In the genomic region with DNA sequence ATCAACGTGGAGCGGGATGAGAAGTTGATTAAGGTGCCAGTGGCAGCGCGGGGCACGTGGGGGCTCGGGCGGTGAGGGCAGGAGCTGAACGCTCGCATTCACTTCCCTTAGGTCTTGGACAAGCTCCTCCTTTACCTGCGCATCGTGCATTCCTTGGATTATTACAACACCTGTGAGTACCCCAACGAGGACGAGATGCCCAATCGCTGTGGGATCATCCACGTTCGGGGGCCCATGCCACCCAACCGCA, we compare ENCODE assay signal across 17 cellular contexts. TPM values are rescaled to one million over a fixed set of nuclear protein-coding genes. Genes with fewer than 3 reads are reported as not detected.
DNase-seq lines count a peak whose midpoint lies in the region; ATAC-seq, FAIRE-seq and TF ChIP-seq lines count a peak whose summit lies in the region.
"Had no signal": no experiment of that assay in that cellular context is flagged by ENCODE, and none has a peak within 500 bp of the region (broad histone marks: within the 10 kb centered on the region; RNA-seq: fewer than 3 reads in every experiment).

No MANE protein-coding gene starts in this region.

- no peaks in the 10 kb centered on the region for H3K9me3 Mint-ChIP-seq in T-helper 1 cell treated with Interleukin-12 subunit alpha and Interleukin-12 subunit beta and Interleukin-4 antibody, amounts not matched to agents 30 μg/mL and 1 μg/mL, for 36 hours
- no peaks in the 10 kb centered on the region for H3K9me3 Mint-ChIP-seq in astrocyte (ENCODE audit: unreplicated experiment)

- peak overlapping the region; percentile 63; the same call in 1 of the 2 replicates for H3K9ac ChIP-seq in Karpas-422 (ENCODE audit: low read length)
- no peak overlapping the region for H3K9ac ChIP-seq in astrocyte (ENCODE audit: low read length)

- H3K27me3 ChIP-seq in Karpas-422 (ENCODE audit: low read length), result no peaks in the 10 kb centered on the region
- no peaks in the 10 kb centered on the region for H3K27me3 ChIP-seq in astrocyte (ENCODE audit: insufficient read depth, low read length)
- peaks cover 21% of the 10 kb centered on the region for H3K27me3 ChIP-seq in neutrophil
- no peaks in the 10 kb centered on the region for H3K27me3 ChIP-seq in pancreas

- H3K4me3 ChIP-seq in Karpas-422 (ENCODE audit: low read length), result peak overlapping the region; percentile 47; the same call in 1 of the 2 replicates
- no peak overlapping the region for H3K4me3 ChIP-seq in astrocyte (ENCODE audit: insufficient read depth, low read depth, low read length)
- peak overlapping the region; percentile 57 to 98 for H3K4me3 ChIP-seq in neutrophil (ENCODE audit: low read depth in 1 of 2, low read length in 1 of 2)
- no peak overlapping the region for H3K4me3 ChIP-seq in pancreas
- H3K4me3 ChIP-seq: right atrium auricular region, thoracic aorta had no signal

- H3K9me3 ChIP-seq in Karpas-422 (ENCODE audit: low read length) (no peaks in the 10 kb centered on the region), astrocyte (ENCODE audit: insufficient read depth, low read depth, low read length) (no peaks in the 10 kb centered on the region), neutrophil (no peaks in the 10 kb centered on the region), pancreas (no peaks in the 10 kb centered on the region)
- H3K9me3 ChIP-seq: right atrium auricular region, thoracic aorta had no signal

- peaks cover 54% of the 10 kb centered on the region for H3K36me3 Mint-ChIP-seq in T-helper 1 cell treated with Interleukin-12 subunit alpha and Interleukin-12 subunit beta and Interleukin-4 antibody, amounts not matched to agents 30 μg/mL and 1 μg/mL, for 36 hours (ENCODE audit: low read depth)
- H3K36me3 Mint-ChIP-seq in astrocyte (ENCODE audit: low read depth, unreplicated experiment), result peaks cover 28% of the 10 kb centered on the region

- intact Hi-C loops in pancreas (cut with DNase I), result no loop called here

- H3K9me2 ChIP-seq in Karpas-422 (replicated peaks; ENCODE audit: insufficient read depth, low read length), result no peaks in the 10 kb centered on the region

- peaks cover 16% of the 10 kb centered on the region for H3K79me2 ChIP-seq in Karpas-422 (ENCODE audit: low read length)
- peaks cover 64% of the 10 kb centered on the region for H3K79me2 ChIP-seq in astrocyte (ENCODE audit: insufficient read depth, low read length)

- H3K4me1 ChIP-seq in Karpas-422 (ENCODE audit: low read length), result peaks cover 44% of the 10 kb centered on the region
- peaks cover 34% of the 10 kb centered on the region for H3K4me1 ChIP-seq in astrocyte (ENCODE audit: insufficient read depth, low read length)
- peaks cover 51 to 53% of the 10 kb centered on the region in 2 experiments for H3K4me1 ChIP-seq in neutrophil (ENCODE audit: control insufficient read depth in 1 of 2, insufficient read depth in 1 of 2, low read depth in 1 of 2, low read length in 1 of 2)
- peaks cover 0 to 11% (median 10%) of the 10 kb centered on the region in 3 donors for H3K4me1 ChIP-seq in pancreas

- H3K4me3 Mint-ChIP-seq in T-helper 1 cell treated with Interleukin-12 subunit alpha and Interleukin-12 subunit beta and Interleukin-4 antibody, amounts not matched to agents 30 μg/mL and 1 μg/mL, for 36 hours, result peak overlapping the region; percentile 84
- H3K4me3 Mint-ChIP-seq in astrocyte (ENCODE audit: unreplicated experiment), result peak overlapping the region; percentile 34

- H3K27ac ChIP-seq in Karpas-422 (ENCODE audit: low read length), result peak overlapping the region; percentile 78; the same call in 1 of the 2 replicates
- H3K27ac ChIP-seq in astrocyte (ENCODE audit: low read depth, low read length), result no peak overlapping the region
- peak overlapping the region; percentile 93 for H3K27ac ChIP-seq in neutrophil
- H3K27ac ChIP-seq in pancreas, result no peak overlapping the region
- H3K27ac ChIP-seq: right atrium auricular region, thoracic aorta had no signal

- peaks cover 23% of the 10 kb centered on the region for H3K36me3 ChIP-seq in Karpas-422 (ENCODE audit: insufficient read depth, low read length)
- H3K36me3 ChIP-seq in astrocyte (ENCODE audit: insufficient read depth, low read length), result peaks cover 37% of the 10 kb centered on the region
- peaks cover 56% of the 10 kb centered on the region for H3K36me3 ChIP-seq in neutrophil
- H3K36me3 ChIP-seq in pancreas, result peaks cover 4 to 56% (median 23%) of the 10 kb centered on the region in 3 donors

- H3K4me2 ChIP-seq in Karpas-422 (ENCODE audit: low read depth, low read length, poor library complexity, severe bottlenecking), result peak overlapping the region; percentile 72
- no peak overlapping the region for H3K4me2 ChIP-seq in astrocyte (ENCODE audit: low read length)

- peaks cover 33% of the 10 kb centered on the region for H3K4me1 Mint-ChIP-seq in T-helper 1 cell treated with Interleukin-12 subunit alpha and Interleukin-12 subunit beta and Interleukin-4 antibody, amounts not matched to agents 30 μg/mL and 1 μg/mL, for 36 hours (ENCODE audit: low read depth)
- H3K4me1 Mint-ChIP-seq in astrocyte (ENCODE audit: low read depth, unreplicated experiment), result peaks cover 19% of the 10 kb centered on the region

- DNase-seq in T-helper 1 cell, result no peak
- DNase-seq in Karpas-422, result no peak
- DNase-seq in astrocyte (ENCODE audit: low read depth), result no peak
- DNase-seq in pancreas, result no peak
- DNase-seq: hypothalamus; mesendoderm; NCI-H1694; NK-92 treated with Interleukin-12 subunit alpha and Interleukin-12 subunit beta, amount 100 ng/mL, for 24 hours; SW 1271 had no signal

- no peak overlapping the region for H2AFZ ChIP-seq in Karpas-422 (ENCODE audit: low read length)
- no peak overlapping the region for H2AFZ ChIP-seq in astrocyte (ENCODE audit: low read depth, low read length)

- H4K20me1 ChIP-seq in Karpas-422 (ENCODE audit: insufficient read depth, low read depth, low read length) (0 out of 2 replicates have a peak, but pooled peaks cover 8% of the 10 kb centered on the region), astrocyte (ENCODE audit: insufficient read depth, low read length) (peaks cover 60% of the 10 kb centered on the region)

- H3K27ac Mint-ChIP-seq in T-helper 1 cell treated with Interleukin-12 subunit alpha and Interleukin-12 subunit beta and Interleukin-4 antibody, amounts not matched to agents 30 μg/mL and 1 μg/mL, for 36 hours, result peak overlapping the region; percentile 94
- no peak overlapping the region for H3K27ac Mint-ChIP-seq in astrocyte (ENCODE audit: unreplicated experiment)

- no peak for ATAC-seq in HG02571 (IDR thresholded peaks at IDR 0.05; ENCODE audit: unreplicated experiment)
- ATAC-seq in HG02678 (IDR thresholded peaks at IDR 0.05; ENCODE audit: unreplicated experiment), result no peak
- ATAC-seq in pancreas, result no peak
- ATAC-seq: HepG2 had no signal

- WGBS in pancreas, 2 donors, result 87% methylated on average over 17 of the region's 17 CpGs

- FAIRE-seq in astrocyte (lab: Jason Lieb, UNC), result no peak
- no peak for FAIRE-seq in pancreas (lab: Jason Lieb, UNC)
- FAIRE-seq: H1, HepG2 had no signal

- TF ChIP-seq CTCF in astrocyte (IDR thresholded peaks at IDR 0.05; ENCODE audit: insufficient read depth, low read depth, low read length) (no peak), neutrophil (IDR thresholded peaks at IDR 0.05) (no peak), pancreas (IDR thresholded peaks at IDR 0.05) (no peak)

- peaks cover 16% of the 10 kb centered on the region for H3K27me3 Mint-ChIP-seq in T-helper 1 cell treated with Interleukin-12 subunit alpha and Interleukin-12 subunit beta and Interleukin-4 antibody, amounts not matched to agents 30 μg/mL and 1 μg/mL, for 36 hours (ENCODE audit: low read depth)
- H3K27me3 Mint-ChIP-seq in astrocyte (ENCODE audit: low read depth, unreplicated experiment), result no peaks in the 10 kb centered on the region

RNA-seq across cellular contexts. Expression of a gene that starts 2.7 kb away (rescaled TPM):
- 3.3 and 17.2 TPM in 2 replicates for total RNA-seq in Karpas-422 (2014; rRNA removed; shearing (Covaris generic); ENCODE audit: low replicate concordance)
- total RNA-seq in astrocyte (2.7 and 3.3 TPM in 2 replicates), pancreas (1 to 10 TPM in 5 of 6 donors, under 1 TPM in 1; 0.83 to 3.2 (median 2.1) TPM)
- polyA plus RNA-seq in pancreas, result 1 to 10 TPM; 5.2 to 6.3 TPM

RNA-seq across cellular contexts. Expression of a gene that starts 8.8 kb away (rescaled TPM):
- not detected in 2 replicates for total RNA-seq in Karpas-422 (2014; rRNA removed; shearing (Covaris generic); ENCODE audit: low replicate concordance)
- 12.1 and 18.9 TPM in 2 replicates for total RNA-seq in astrocyte
- total RNA-seq in pancreas, result 10 to 100 TPM in 1 of 6 donors, 1 to 10 TPM in 5; 1.2 to 10.9 (median 3.3) TPM
- 1 to 10 TPM; 2.2 to 4.1 TPM for polyA plus RNA-seq in pancreas

RNA-seq across cellular contexts. Expression of a gene that starts 12.0 kb away (rescaled TPM):
- total RNA-seq in Karpas-422 (2014; rRNA removed; shearing (Covaris generic); ENCODE audit: low replicate concordance), result 65.8 and 103 TPM in 2 replicates
- total RNA-seq in astrocyte (112 and 118 TPM in 2 replicates), pancreas (10 to 100 TPM; 39.2 to 83.5 (median 50.0) TPM)
- polyA plus RNA-seq in pancreas, result 100 to 1,000 TPM; 139 to 179 TPM

RNA-seq across cellular contexts. Expression of a gene that starts 19.7 kb away (rescaled TPM):
- 19.5 and 30.5 TPM in 2 replicates for total RNA-seq in Karpas-422 (2014; rRNA removed; shearing (Covaris generic); ENCODE audit: low replicate concordance)
- total RNA-seq in astrocyte (86.9 and 99.9 TPM in 2 replicates), pancreas (10 to 100 TPM; 24.1 to 36.6 (median 33.1) TPM)
- polyA plus RNA-seq in pancreas, result 10 to 100 TPM; 41.7 to 57.6 TPM

RNA-seq across cellular contexts. Expression of a gene that starts 34.3 kb away (rescaled TPM):
- 21.0 and 33.9 TPM in 2 replicates for total RNA-seq in Karpas-422 (2014; rRNA removed; shearing (Covaris generic); ENCODE audit: low replicate concordance)
- total RNA-seq in astrocyte (26.7 and 30.5 TPM in 2 replicates), pancreas (10 to 100 TPM; 11.9 to 20.8 (median 13.9) TPM)
- 10 to 100 TPM; 34.4 to 34.6 TPM for polyA plus RNA-seq in pancreas

Comparison
In these comparisons a context has a peak if more than half of its experiments do, and no peak if none do; other contexts are left out.
1. H3K27ac ChIP-seq: peak in Karpas-422 (single experiment) and neutrophil (single experiment); none in astrocyte (single experiment) and pancreas (0 of 4).
2. H3K4me3 ChIP-seq: peak in Karpas-422 (single experiment) and neutrophil (2 of 2); none in astrocyte (single experiment) and pancreas (0 of 4).